In genomic region chr3:60752800-60753199, GRCh38 we compare ENCODE assay signal across 1 cellular context.
TF ChIP-seq lines count a peak whose summit lies in the region.

No MANE protein-coding gene starts in this region.

TF ChIP-seq in GM23338, 12 proteins besides CTCF, POLR2A, EP300 and RAD21:
- TF ChIP-seq ZNF462 (CRISPR knock-in tag; IDR thresholded peaks at IDR 0.05), result no peak
- TF ChIP-seq ZNF114 (CRISPR knock-in tag; IDR thresholded peaks at IDR 0.05), result no peak
- TF ChIP-seq JUNB (IDR thresholded peaks at IDR 0.05; ENCODE audit: unreplicated experiment), result no peak
